Comparison of ENCODE assay signal across 8 cellular contexts in genomic region chr1:181023265-181024057, GRCh38. TPM values are rescaled to one million over a fixed set of nuclear protein-coding genes. Genes with fewer than 3 reads are reported as not detected.
DNase-seq lines count a peak whose midpoint lies in the region; ATAC-seq and TF ChIP-seq lines count a peak whose summit lies in the region.

No MANE protein-coding gene starts in this region.

- H3K4me3 ChIP-seq in SK-N-MC (peak overlapping the region; percentile 97), gastroesophageal sphincter (peak overlapping the region; percentile 30 to 90), mucosa of descending colon (no peak overlapping the region)

- H3K9me3 ChIP-seq in SK-N-MC (ENCODE audit: low read depth, low read length) (no peaks in the 10 kb centered on the region), gastroesophageal sphincter (no peaks in the 10 kb centered on the region), mucosa of descending colon (no peaks in the 10 kb centered on the region)

- no peaks in the 10 kb centered on the region for H3K27me3 ChIP-seq in gastroesophageal sphincter

- H3K9me3 Mint-ChIP-seq in stimulated activated memory B cell treated with anti-CD40 and anti-IgM and Interleukin-4, amounts not matched to agents 10 μg/mL and 1 μg/mL and 100 μg/mL, for 72 hours = no peaks in the 10 kb centered on the region

- TF ChIP-seq CTCF in gastroesophageal sphincter (IDR thresholded peaks at IDR 0.05) (no peak), mucosa of descending colon (IDR thresholded peaks at IDR 0.05) (no peak)

- DNase-seq in NCI-H2171 treated with DMSO at 0.1 percent for 48 hours (lab: John Stamatoyannopoulos, UW) (peak; percentile 6), NCI-H2171 (lab: John Stamatoyannopoulos, UW) (no peak), SK-N-MC (ENCODE audit: low read depth, low spot score) (no peak), mucosa of descending colon (no peak), middle frontal gyrus (ENCODE audit: extremely low spot score, low spot score) (no peak)

- H3K4me1 ChIP-seq in gastroesophageal sphincter (peaks cover 0 to 38% (median 0%) of the 10 kb centered on the region in 3 donors), mucosa of descending colon (ENCODE audit: low read depth) (peaks cover 14% of the 10 kb centered on the region)

- 21 to 33% methylated on average over 3 of the region's 10 CpGs for WGBS in gastroesophageal sphincter (ENCODE audit: low coverage in 1 of 2), 2 donors

- H3K4me3 Mint-ChIP-seq in stimulated activated memory B cell treated with anti-CD40 and anti-IgM and Interleukin-4, amounts not matched to agents 10 μg/mL and 1 μg/mL and 100 μg/mL, for 72 hours = peak overlapping the region; percentile 88

- no peak for TF ChIP-seq EP300 in gastroesophageal sphincter (IDR thresholded peaks at IDR 0.05)

- H3K36me3 ChIP-seq in SK-N-MC (ENCODE audit: insufficient read depth, low read length) = no peaks in the 10 kb centered on the region
- H3K36me3 ChIP-seq in gastroesophageal sphincter = no peaks in the 10 kb centered on the region
- H3K36me3 ChIP-seq in mucosa of descending colon (ENCODE audit: low read depth) = no peaks in the 10 kb centered on the region

- H3K27ac Mint-ChIP-seq in stimulated activated memory B cell treated with anti-CD40 and anti-IgM and Interleukin-4, amounts not matched to agents 10 μg/mL and 1 μg/mL and 100 μg/mL, for 72 hours = peak overlapping the region; percentile 82

- peaks cover 26% of the 10 kb centered on the region for H3K4me1 Mint-ChIP-seq in stimulated activated memory B cell treated with anti-CD40 and anti-IgM and Interleukin-4, amounts not matched to agents 10 μg/mL and 1 μg/mL and 100 μg/mL, for 72 hours

- no peak for TF ChIP-seq POLR2A in gastroesophageal sphincter (IDR thresholded peaks at IDR 0.05)

- intact Hi-C loops in mucosa of descending colon (cut with DNase I, micrococcal nuclease) = no loop called here

- H3K9ac ChIP-seq in SK-N-MC (ENCODE audit: insufficient read length) = peak overlapping the region; percentile 69

- H3K27ac ChIP-seq in SK-N-MC (no peak overlapping the region), gastroesophageal sphincter (peak overlapping the region; percentile 26 to 94 (median 90))

- H3K27me3 Mint-ChIP-seq in stimulated activated memory B cell treated with anti-CD40 and anti-IgM and Interleukin-4, amounts not matched to agents 10 μg/mL and 1 μg/mL and 100 μg/mL, for 72 hours = no peaks in the 10 kb centered on the region

- ATAC-seq in gastroesophageal sphincter = no peak
- no peak for ATAC-seq in stimulated activated memory B cell treated with anti-CD40 and anti-IgM and Interleukin-4, amounts not matched to agents 10 μg/mL and 1 μg/mL and 100 μg/mL, for 72 hours
- ATAC-seq in GM19023 (IDR thresholded peaks at IDR 0.05; ENCODE audit: unreplicated experiment) = no peak
- no peak for ATAC-seq in mucosa of descending colon

- peaks cover 6% of the 10 kb centered on the region for H3K36me3 Mint-ChIP-seq in stimulated activated memory B cell treated with anti-CD40 and anti-IgM and Interleukin-4, amounts not matched to agents 10 μg/mL and 1 μg/mL and 100 μg/mL, for 72 hours

RNA-seq across cellular contexts. Expression of gene STX6, which starts 0.8 kb away (rescaled TPM):
- total RNA-seq in gastroesophageal sphincter = 10 to 100 TPM; 16.3 to 36.3 (median 24.6) TPM
- 10 to 100 TPM; 15.0 to 15.3 (median 15.3) TPM for total RNA-seq in mucosa of descending colon

RNA-seq across cellular contexts. Expression of gene MR1, which starts 10.3 kb away (rescaled TPM):
- total RNA-seq in gastroesophageal sphincter = 10 to 100 TPM; 15.3 to 19.8 (median 18.2) TPM
- total RNA-seq in mucosa of descending colon = 10 to 100 TPM in 1 of 3 donors, 1 to 10 TPM in 2; 3.3 to 14.6 (median 7.4) TPM
